28 cellular contexts compared by ENCODE assay signal in the genomic region with DNA sequence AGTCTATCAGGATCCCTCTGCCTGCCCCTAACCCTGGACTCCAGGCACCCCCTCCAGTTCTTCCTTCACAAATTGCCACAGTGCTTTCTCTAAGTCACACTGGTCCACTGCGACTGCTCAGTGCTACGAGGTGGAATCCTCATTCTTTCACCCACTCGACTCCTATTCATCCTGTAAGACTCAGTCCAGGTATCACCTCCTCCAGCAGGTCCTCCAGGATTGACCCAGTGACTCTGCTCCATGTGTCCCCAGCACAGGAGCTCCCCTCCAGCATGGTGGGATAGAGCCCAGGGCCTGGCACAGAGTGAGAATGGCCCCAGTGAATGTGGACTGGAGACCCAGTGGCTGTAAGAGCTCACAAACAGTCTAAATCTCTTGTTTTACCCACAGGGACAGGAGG. TPM values are rescaled to one million over a fixed set of nuclear protein-coding genes. Genes with fewer than 3 reads are reported as not detected.
"Had no signal": no experiment of that assay in that cellular context is flagged by ENCODE, and none has a peak within 500 bp of the region (broad histone marks: within the 10 kb centered on the region; RNA-seq: fewer than 3 reads in every experiment).

No MANE protein-coding gene starts in this region.

- H3K4me1 ChIP-seq: psoas muscle, right lobe of liver, sigmoid colon, suprapubic skin, testis, tibial artery, transverse colon, upper lobe of right lung, uterus had no signal

- H3K27me3 ChIP-seq: ovary, right lobe of liver, testis, uterus had no signal

- H3K36me3 ChIP-seq: ovary, right lobe of liver, sigmoid colon, suprapubic skin, tibial artery, transverse colon, upper lobe of right lung, uterus had no signal

- FAIRE-seq: small intestine had no signal

- H3K36me3 Mint-ChIP-seq: natural killer cell, type B pancreatic cell had no signal

- H3K27ac Mint-ChIP-seq: naive thymus-derived CD4-positive, alpha-beta T cell; natural killer cell; nephron; progenitor cell of endocrine pancreas; type B pancreatic cell had no signal

- H2AFZ ChIP-seq: parathyroid adenoma had no signal

- H3K9ac ChIP-seq: parathyroid adenoma had no signal

- H3K4me3 ChIP-seq: ovary, psoas muscle, right lobe of liver, sigmoid colon, suprapubic skin, testis, tibial artery, transverse colon, upper lobe of right lung, uterus had no signal

- H3K9me3 Mint-ChIP-seq: naive thymus-derived CD4-positive, alpha-beta T cell; natural killer cell; nephron; stimulated activated naive CD8-positive, alpha-beta T cell treated with anti-CD3 and anti-CD28 coated beads, Interleukin-15, amount 100 ng/mL, for 72 hours; type B pancreatic cell had no signal

- DNase-seq: naive thymus-derived CD4-positive, alpha-beta T cell; natural killer cell; occipital lobe; ovary; psoas muscle; right cardiac atrium; right lobe of liver; sigmoid colon; small intestine; stimulated activated CD4-positive, alpha-beta T cell treated with anti-CD3 and anti-CD28 coated beads, Interleukin-12 subunit alpha, Interleukin-12 subunit beta, amount 100 ng/mL, for 4 hours; stimulated activated CD4-positive, alpha-beta T cell treated with anti-CD3 and anti-CD28 coated beads, Interleukin-1b, Interleukin-23, amount 100 ng/mL, for 48 hours; stimulated activated CD4-positive, alpha-beta T cell treated with anti-CD3 and anti-CD28 coated beads, Interleukin-4, amount 100 ng/mL, for 1 hour; stimulated activated CD4-positive, alpha-beta T cell treated with anti-CD3 and anti-CD28 coated beads, Interleukin-4, amount 100 ng/mL, for 4 hours; stimulated activated CD8-positive, alpha-beta memory T cell treated with anti-CD3 and anti-CD28 coated beads, Interleukin-4, amount 100 ng/mL, for 48 hours; stimulated activated naive CD4-positive, alpha-beta T cell; stimulated activated naive CD8-positive, alpha-beta T cell treated with anti-CD3 and anti-CD28 coated beads, Interleukin-15, amount 100 ng/mL, for 72 hours; stimulated activated naive CD8-positive, alpha-beta T cell treated with anti-CD3 and anti-CD28 coated beads, Interleukin-15, Interleukin-2, amounts not matched to agents 100 U/mL and 50 U/mL, for 24 hours; substantia nigra; testis; tibial artery; transverse colon; upper lobe of right lung; uterus had no signal

- H3K4me1 Mint-ChIP-seq: nephron had no signal

- H3K27ac ChIP-seq: ovary, parathyroid adenoma, psoas muscle, right lobe of liver, sigmoid colon, suprapubic skin, testis, tibial artery, transverse colon, upper lobe of right lung, uterus had no signal

- H3K4me3 Mint-ChIP-seq: naive thymus-derived CD4-positive, alpha-beta T cell; natural killer cell; nephron; stimulated activated naive CD8-positive, alpha-beta T cell treated with anti-CD3 and anti-CD28 coated beads, Interleukin-15, amount 100 ng/mL, for 72 hours; type B pancreatic cell had no signal

- H3K9me3 ChIP-seq: ovary, psoas muscle, right lobe of liver, sigmoid colon, suprapubic skin, testis, tibial artery, transverse colon, upper lobe of right lung, uterus had no signal

- ATAC-seq: naive thymus-derived CD4-positive, alpha-beta T cell; natural killer cell; psoas muscle; right cardiac atrium; right lobe of liver; stimulated activated naive CD8-positive, alpha-beta T cell treated with anti-CD3 and anti-CD28 coated beads, Interleukin-15, amount 100 ng/mL, for 72 hours; stimulated activated naive CD8-positive, alpha-beta T cell treated with anti-CD3 and anti-CD28 coated beads, Interleukin-15, Interleukin-2, amounts not matched to agents 100 U/mL and 50 U/mL, for 24 hours; upper lobe of right lung had no signal

- H3K79me2 ChIP-seq: parathyroid adenoma had no signal

RNA-seq across cellular contexts. Expression of gene WNT4, which starts 45.5 kb away (rescaled TPM):
- total RNA-seq: naive thymus-derived CD4-positive, alpha-beta T cell; natural killer cell had no signal
